19 cellular contexts compared by ENCODE assay signal in the genomic region with DNA sequence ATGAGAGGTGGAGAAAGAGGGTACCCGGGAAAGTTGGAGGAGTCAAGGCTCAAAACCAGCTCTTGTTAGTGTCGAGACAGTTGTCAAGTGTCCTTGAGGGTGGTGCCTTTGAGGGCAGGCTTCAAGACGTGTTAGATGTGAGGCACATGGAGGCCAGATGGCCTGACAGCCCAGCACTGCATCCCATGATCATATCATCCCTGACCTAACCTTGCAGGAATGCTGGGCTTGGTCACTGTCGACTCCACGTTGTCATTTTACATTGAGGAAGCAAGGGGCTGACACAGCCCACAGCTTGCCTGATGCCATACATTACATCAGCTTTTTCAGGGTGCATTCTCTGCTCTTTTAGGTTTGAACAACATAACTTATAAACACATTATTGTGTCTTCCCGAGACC.
DNase-seq lines count a peak whose midpoint lies in the region; ATAC-seq, FAIRE-seq and TF ChIP-seq lines count a peak whose summit lies in the region.
"Had no signal": no experiment of that assay in that cellular context is flagged by ENCODE, and none has a peak within 500 bp of the region (broad histone marks: within the 10 kb centered on the region; RNA-seq: fewer than 3 reads in every experiment).

No MANE protein-coding gene starts in this region.

- no peak overlapping the region for H2AFZ ChIP-seq in Karpas-422 (ENCODE audit: low read length)

- H3K36me3 ChIP-seq in neutrophil (peaks cover 68% of the 10 kb centered on the region), Karpas-422 (ENCODE audit: insufficient read depth, low read length) (no peaks in the 10 kb centered on the region)
- H3K36me3 ChIP-seq: cardiac muscle cell, prostate gland, tibial artery had no signal

- H3K4me1 ChIP-seq in neutrophil (ENCODE audit: control insufficient read depth in 1 of 2, insufficient read depth in 1 of 2, low read depth in 1 of 2, low read length in 1 of 2) (no peaks in the 10 kb centered on the region), Karpas-422 (ENCODE audit: low read length) (no peaks in the 10 kb centered on the region)
- H3K4me1 ChIP-seq: prostate gland, tibial artery had no signal

- H3K9me3 ChIP-seq in neutrophil (no peaks in the 10 kb centered on the region), Karpas-422 (ENCODE audit: low read length) (no peaks in the 10 kb centered on the region)
- H3K9me3 ChIP-seq: prostate gland, tibial artery had no signal

- peak; percentile 58 for DNase-seq in ELR (ENCODE audit: low read depth)
- DNase-seq in RCC 7860 (ENCODE audit: low spot score), result peak; percentile 18
- peak; percentile 73 for DNase-seq in epithelial cell of esophagus (ENCODE audit: low read depth)
- no peak for DNase-seq in activated naive CD4-positive, alpha-beta T cell (lab: John Stamatoyannopoulos, UW)
- no peak for DNase-seq in Karpas-422
- no peak for DNase-seq in occipital lobe (lab: John Stamatoyannopoulos, UW)
- DNase-seq: activated CD4-positive, alpha-beta T cell treated with anti-CD3 and anti-CD28 coated beads for 36 hours; effector CD4-positive, alpha-beta T cell; GOT3; left ventricle myocardium superior; NCI-H1694; SIG-M5; tibial artery had no signal

- H3K27me3 ChIP-seq in neutrophil (no peaks in the 10 kb centered on the region), Karpas-422 (ENCODE audit: low read length) (no peaks in the 10 kb centered on the region)
- H3K27me3 ChIP-seq: cardiac muscle cell had no signal

- no peak for ATAC-seq in HG02870 (IDR thresholded peaks at IDR 0.05; ENCODE audit: unreplicated experiment)
- ATAC-seq: activated CD4-positive, alpha-beta T cell treated with anti-CD3 and anti-CD28 coated beads for 36 hours; activated naive CD4-positive, alpha-beta T cell treated with anti-CD3 and anti-CD28 coated beads, Interleukin-2, amount 50 U/mL, for 72 hours; left ventricle myocardium superior; stimulated activated effector memory CD8-positive, alpha-beta T cell treated with anti-CD3 and anti-CD28 coated beads, Interleukin-12 subunit alpha, Interleukin-12 subunit beta, amount 100 ng/mL, for 72 hours had no signal

- no peaks in the 10 kb centered on the region for H4K20me1 ChIP-seq in Karpas-422 (ENCODE audit: insufficient read depth, low read depth, low read length)

- H3K79me2 ChIP-seq in Karpas-422 (ENCODE audit: low read length), result no peaks in the 10 kb centered on the region

- H3K27ac ChIP-seq in neutrophil (peak overlapping the region; percentile 1), Karpas-422 (ENCODE audit: low read length) (no peak overlapping the region)
- H3K27ac ChIP-seq: cardiac muscle cell, prostate gland, tibial artery had no signal

- no peak for FAIRE-seq in RCC 7860 (lab: Jason Lieb, UNC)

- no peak overlapping the region for H3K9ac ChIP-seq in Karpas-422 (ENCODE audit: low read length)

- H3K4me3 ChIP-seq in epithelial cell of esophagus (ENCODE audit: low read length) (no peak overlapping the region), neutrophil (ENCODE audit: low read depth in 1 of 2, low read length in 1 of 2) (no peak overlapping the region), Karpas-422 (ENCODE audit: low read length) (no peak overlapping the region)
- H3K4me3 ChIP-seq: cardiac muscle cell, prostate gland, tibial artery had no signal

- TF ChIP-seq CTCF in epithelial cell of esophagus (IDR thresholded peaks at IDR 0.05; ENCODE audit: insufficient read depth, low read depth, low read length, missing control alignments) (no peak), neutrophil (IDR thresholded peaks at IDR 0.05) (no peak)

- no peak overlapping the region for H3K4me2 ChIP-seq in Karpas-422 (ENCODE audit: low read depth, low read length, poor library complexity, severe bottlenecking)

- H3K9me2 ChIP-seq in Karpas-422 (replicated peaks; ENCODE audit: insufficient read depth, low read length), result no peaks in the 10 kb centered on the region

Comparison
In these comparisons a context has a peak if more than half of its experiments do, and no peak if none do; other contexts are left out.
1. DNase-seq: peak in ELR (single experiment), RCC 7860 (single experiment) and epithelial cell of esophagus (single experiment); none in activated naive CD4-positive, alpha-beta T cell (0 of 4), Karpas-422 (single experiment) and occipital lobe (single experiment).